Comparison of ENCODE assay signal across 8 cellular contexts in the genomic region with DNA sequence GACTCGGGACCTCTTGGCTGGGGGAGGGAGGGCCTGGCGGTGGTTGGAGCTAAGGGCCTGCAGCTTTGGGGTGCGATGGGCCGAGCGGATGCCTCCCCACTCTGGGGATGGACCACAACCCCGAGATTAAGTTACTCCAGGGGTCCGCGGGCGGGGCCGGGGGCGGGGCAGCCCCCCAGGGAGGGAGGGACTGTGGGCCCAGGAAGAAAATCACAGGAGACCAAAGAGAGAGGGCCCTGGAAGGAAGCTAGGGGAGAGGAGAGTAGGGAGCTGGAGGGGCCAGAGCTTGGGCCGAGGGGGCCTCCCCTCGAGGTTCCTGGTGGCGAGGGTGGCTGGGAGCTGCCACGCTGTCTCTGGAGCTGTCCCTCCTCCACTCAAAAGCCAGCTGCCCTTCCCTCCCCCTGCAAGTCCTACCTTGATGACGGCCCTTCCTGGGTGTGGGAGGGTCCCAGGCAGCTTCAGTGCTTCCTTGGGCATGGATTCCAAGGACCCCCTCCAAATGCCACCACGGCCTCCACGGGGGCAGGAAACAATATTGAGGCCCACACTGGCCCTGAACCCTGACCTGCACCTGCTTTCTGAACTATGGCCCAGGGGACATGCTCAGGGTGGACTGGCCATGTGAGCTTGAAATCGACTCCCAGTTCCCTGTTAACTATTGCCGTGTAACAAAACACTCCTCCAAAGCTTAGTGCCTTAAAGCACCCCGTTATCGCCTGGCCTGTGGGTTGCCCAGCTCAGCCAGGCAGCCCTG. TPM values are rescaled to one million over a fixed set of nuclear protein-coding genes. Genes with fewer than 3 reads are reported as not detected.
A peak's percentile ranks its signal among the peaks of the same experiment; 100 is the strongest.
DNase-seq lines count a peak whose midpoint lies in the region; ATAC-seq and TF ChIP-seq lines count a peak whose summit lies in the region.

No MANE protein-coding gene starts in this region.

- H3K36me3 ChIP-seq in SK-N-SH (replicated peaks in 1 of 2; ENCODE audit: control insufficient read depth in 1 of 2, insufficient read depth in 2 of 2, low read length in 1 of 2) (no peaks in the 10 kb centered on the region), RWPE2 (ENCODE audit: low read depth) (no peaks in the 10 kb centered on the region)

- H3K27me3 ChIP-seq in SK-N-SH (ENCODE audit: insufficient read depth) (no peaks in the 10 kb centered on the region), RWPE2 (ENCODE audit: insufficient read depth, poor library complexity, severe bottlenecking) (no peaks in the 10 kb centered on the region)

- H3K27ac ChIP-seq in SK-N-SH (ENCODE audit: low read depth in 2 of 2, low read length in 1 of 2) (no peak overlapping the region), RWPE2 (ENCODE audit: poor library complexity, severe bottlenecking) (no peak overlapping the region)

- no peak for TF ChIP-seq RAD21 in SK-N-SH (IDR thresholded peaks at IDR 0.05; ENCODE audit: low read length)

- no peaks in the 10 kb centered on the region for H4K20me1 ChIP-seq in SK-N-SH (ENCODE audit: insufficient read depth)

- no peak overlapping the region for H3K9ac ChIP-seq in SK-N-SH

- CTCF ChIA-PET in SK-N-SH (lab: Yijun Ruan, JAX): interaction anchor here (0.7 to 1.5 kb wide), 11 partner anchors 8 to 308 kb away, joined by 3 to 7 read pairs (median 3); partner anchors contain the start of gene JAG2

- no peak for ATAC-seq in SK-N-SH treated with all-trans-retinoic acid at 6 μM for 48 hours
- no peak for ATAC-seq in RWPE2 (ENCODE audit: low read depth)

- H3F3A ChIP-seq in SK-N-SH (replicated peaks; ENCODE audit: insufficient read depth): peaks cover 7% of the 10 kb centered on the region

- H2AFZ ChIP-seq in SK-N-SH (ENCODE audit: low read depth): no peak overlapping the region

- H3K9me3 ChIP-seq in SK-N-SH: no peaks in the 10 kb centered on the region
- H3K9me3 ChIP-seq in RWPE2 (ENCODE audit: severe bottlenecking): no peaks in the 10 kb centered on the region

- H3K79me2 ChIP-seq in SK-N-SH (ENCODE audit: insufficient read depth): no peaks in the 10 kb centered on the region

- TF ChIP-seq EP300 in SK-N-SH (IDR thresholded peaks at IDR 0.05; ENCODE audit: borderline replicate concordance in 1 of 2, low read depth in 1 of 2, low read length in 1 of 2): no peak

- peak overlapping the region in 1 of 2 experiments; percentile 55; a peak in 2 of 4 replicates for H3K4me3 ChIP-seq in SK-N-SH (ENCODE audit: low read depth in 2 of 2, low read length in 1 of 2)
- peak overlapping the region; percentile 53 for H3K4me3 ChIP-seq in RWPE2 (ENCODE audit: severe bottlenecking)
- H3K4me3 ChIP-seq in fibroblast of the aortic adventitia (ENCODE audit: low read depth, low read length): peak overlapping the region; percentile 3
- peak overlapping the region; percentile 17 for H3K4me3 ChIP-seq in skeletal muscle cell (ENCODE audit: low read depth, low read length)

- H3K4me2 ChIP-seq in SK-N-SH: peak overlapping the region; percentile 50; the same call in 1 of the 2 replicates

- 60% methylated on average over 15 of the region's 22 CpGs for WGBS in SK-N-SH (ENCODE audit: low lambda C conversion rate)

- H3K4me1 ChIP-seq in SK-N-SH (ENCODE audit: control insufficient read depth in 1 of 2, insufficient read depth in 2 of 2, low read depth in 1 of 2, low read length in 1 of 2) (peaks cover 0 to 8% of the 10 kb centered on the region in 2 experiments; a peak in 2 of 4 replicates), RWPE2 (ENCODE audit: insufficient read depth, poor library complexity, severe bottlenecking) (peaks cover 3% of the 10 kb centered on the region)

- TF ChIP-seq CTCF in SK-N-SH (IDR thresholded peaks at IDR 0.05) (no peak), RWPE2 (IDR thresholded peaks at IDR 0.05; ENCODE audit: poor library complexity, severe bottlenecking) (no peak), fibroblast of the aortic adventitia (IDR thresholded peaks at IDR 0.05; ENCODE audit: insufficient read depth, low read length) (no peak)

- DNase-seq in SK-N-SH (no peak), RWPE2 (ENCODE audit: low spot score) (no peak), fibroblast of the aortic adventitia (ENCODE audit: low read depth) (no peak), skeletal muscle cell (ENCODE audit: low read depth) (no peak), NCI-H1048 (lab: John Stamatoyannopoulos, UW) (no peak), glomerular visceral epithelial cell (ENCODE audit: extremely low spot score) (no peak), A172 (ENCODE audit: low spot score) (no peak)

- POLR2A ChIA-PET in SK-N-SH (lab: Yijun Ruan, JAX): interaction anchor here (1.5 kb wide), 1 partner anchor 66 kb away, joined by 4 read pairs; the partner anchor contains the start of gene BTBD6

- H3K9me2 ChIP-seq in SK-N-SH: no peaks in the 10 kb centered on the region

TF ChIP-seq in SK-N-SH, 30 proteins besides CTCF, POLR2A, EP300 and RAD21:
- no peak for TF ChIP-seq TEAD4 (IDR thresholded peaks at IDR 0.05; ENCODE audit: borderline replicate concordance, insufficient read depth)
- no peak for TF ChIP-seq GATA2 (CRISPR knock-in tag; IDR thresholded peaks at IDR 0.05)
- no peak for TF ChIP-seq RXRA (IDR thresholded peaks at IDR 0.05; ENCODE audit: borderline replicate concordance, low read depth)
- no peak for TF ChIP-seq EZH2phosphoT487 (IDR thresholded peaks at IDR 0.05; ENCODE audit: borderline replicate concordance, low read depth)

TF ChIP-seq in SK-N-SH treated with all-trans-retinoic acid at 6 μM for 48 hours, 23 proteins besides CTCF, POLR2A, EP300 and RAD21:
- TF ChIP-seq ZNF70 (CRISPR knock-in tag; IDR thresholded peaks at IDR 0.05) (no peak), ZFP3 (CRISPR knock-in tag; IDR thresholded peaks at IDR 0.05) (no peak), ZC3H10 (CRISPR knock-in tag; IDR thresholded peaks at IDR 0.05) (no peak), CSDC2 (CRISPR knock-in tag; IDR thresholded peaks at IDR 0.05) (no peak), SNAI2 (CRISPR knock-in tag; IDR thresholded peaks at IDR 0.05) (no peak), TCF4 (CRISPR knock-in tag; IDR thresholded peaks at IDR 0.05; ENCODE audit: borderline replicate concordance) (no peak), ARNTL (CRISPR knock-in tag; IDR thresholded peaks at IDR 0.05; ENCODE audit: borderline replicate concordance, low read depth) (no peak), OSR1 (CRISPR knock-in tag; IDR thresholded peaks at IDR 0.05) (no peak), RARB (CRISPR knock-in tag; IDR thresholded peaks at IDR 0.05) (no peak), PPARA (CRISPR knock-in tag; IDR thresholded peaks at IDR 0.05; ENCODE audit: borderline replicate concordance) (no peak), ESRRG (CRISPR knock-in tag; IDR thresholded peaks at IDR 0.05) (no peak), PATZ1 (CRISPR knock-in tag; IDR thresholded peaks at IDR 0.05; ENCODE audit: borderline replicate concordance) (no peak), ZNF8 (CRISPR knock-in tag; IDR thresholded peaks at IDR 0.05) (no peak), BACH2 (CRISPR knock-in tag; IDR thresholded peaks at IDR 0.05; ENCODE audit: borderline replicate concordance) (no peak)
- TF ChIP-seq, protein P1, sequence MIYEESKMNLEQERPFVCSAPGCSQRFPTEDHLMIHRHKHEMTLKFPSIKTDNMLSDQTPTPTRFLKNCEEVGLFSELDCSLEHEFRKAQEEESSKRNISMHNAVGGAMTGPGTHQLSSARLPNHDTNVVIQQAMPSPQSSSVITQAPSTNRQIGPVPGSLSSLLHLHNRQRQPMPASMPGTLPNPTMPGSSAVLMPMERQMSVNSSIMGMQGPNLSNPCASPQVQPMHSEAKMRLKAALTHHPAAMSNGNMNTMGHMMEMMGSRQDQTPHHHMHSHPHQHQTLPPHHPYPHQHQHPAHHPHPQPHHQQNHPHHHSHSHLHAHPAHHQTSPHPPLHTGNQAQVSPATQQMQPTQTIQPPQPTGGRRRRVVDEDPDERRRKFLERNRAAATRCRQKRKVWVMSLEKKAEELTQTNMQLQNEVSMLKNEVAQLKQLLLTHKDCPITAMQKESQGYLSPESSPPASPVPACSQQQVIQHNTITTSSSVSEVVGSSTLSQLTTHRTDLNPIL (CRISPR knock-in tag; IDR thresholded peaks at IDR 0.05; ENCODE audit: low read depth): no peak
TF ChIP-seq in SK-N-SH treated with all-trans-retinoic acid at 6 μM for 48 hours: peak in this region for 0.

RNA-seq across cellular contexts. Expression of gene NUDT14, which starts 0.6 kb away (rescaled TPM):
- polyA plus RNA-seq in SK-N-SH (2012; rRNA removed): 15.8 and 18.4 TPM in 2 replicates
- polyA plus RNA-seq in SK-N-SH (2012; cell fraction: cytosol; rRNA removed): 8.1 and 11.3 TPM in 2 replicates
- polyA plus RNA-seq in SK-N-SH (2012; cell fraction: nucleus; rRNA removed): 27.3 and 44.1 TPM in 2 replicates
- total RNA-seq in fibroblast of the aortic adventitia (ENCODE audit: low replicate concordance): 11.7 and 25.3 TPM in 2 replicates
- 19.9 and 23.1 TPM in 2 replicates for total RNA-seq in A172 (2014; rRNA removed; shearing (Covaris generic))

RNA-seq across cellular contexts. Expression of gene JAG2, which starts 13.1 kb away (rescaled TPM):
- 1.7 TPM in 2 replicates for polyA plus RNA-seq in SK-N-SH (2012; rRNA removed)
- polyA plus RNA-seq in SK-N-SH (2012; cell fraction: cytosol; rRNA removed): 0.55 and 0.77 TPM in 2 replicates
- 8.9 and 10.2 TPM in 2 replicates for polyA plus RNA-seq in SK-N-SH (2012; cell fraction: nucleus; rRNA removed)
- 0.63 and 3.1 TPM in 2 replicates for total RNA-seq in fibroblast of the aortic adventitia (ENCODE audit: low replicate concordance)
- total RNA-seq in A172 (2014; rRNA removed; shearing (Covaris generic)): 6.5 and 9.8 TPM in 2 replicates
